ENCODE assay signal across 8 cellular contexts in genomic region chr14:23009939-23010718, GRCh38. TPM values are rescaled to one million over a fixed set of nuclear protein-coding genes. Genes with fewer than 3 reads are reported as not detected.
DNase-seq lines count a peak whose midpoint lies in the region; TF ChIP-seq lines count a peak whose summit lies in the region.

Gene C14orf93 (minus strand): TSS chr14:23010143. CDS start chr14:22999023, 11,120 bp downstream.

- peaks cover 9 to 36% (median 24%) of the 10 kb centered on the region in 4 donors for H3K4me1 ChIP-seq in stomach

- no peaks in the 10 kb centered on the region for H3K27me3 ChIP-seq in stomach

- peak within 1 kb of the TSS; percentile 87 for H3K4me3 Mint-ChIP-seq in neural crest cell

- H3K27ac ChIP-seq in stomach = peak within 1 kb of the TSS; percentile 80 to 90 (median 85)

- 1 to 3% (median 2%) methylated on average over 31 to 40 of the region's 40 CpGs for WGBS in stomach, 5 donors

- peaks cover 2% of the 10 kb centered on the region for H3K9me3 Mint-ChIP-seq in neural crest cell

- intact Hi-C loops in stomach (cut with DNase I; ENCODE audit: low total_unique reads) = no loop called here

- TF ChIP-seq EP300 in stomach (IDR thresholded peaks at IDR 0.05) = no peak

- H3K4me3 ChIP-seq in foreskin fibroblast (ENCODE audit: low read depth in 1 of 2, low read length in 2 of 2) (peak within 1 kb of the TSS; percentile 36 to 60), stomach (peak within 1 kb of the TSS; percentile 46 to 67 (median 52))

- TF ChIP-seq CTCF in foreskin fibroblast (IDR thresholded peaks at IDR 0.05; ENCODE audit: low read depth, low read length) = no peak
- no peak for TF ChIP-seq CTCF in neural crest cell (conservative IDR thresholded peaks at IDR 0.05)
- TF ChIP-seq CTCF in stomach (IDR thresholded peaks at IDR 0.05) = no peak

- no peaks in the 10 kb centered on the region for H3K27me3 Mint-ChIP-seq in neural crest cell (ENCODE audit: low read depth)

- H3K36me3 Mint-ChIP-seq in neural crest cell (ENCODE audit: low read depth) = no peaks in the 10 kb centered on the region

- H3K9me3 ChIP-seq in stomach = no peaks in the 10 kb centered on the region

- H3K36me3 ChIP-seq in stomach = no peaks in the 10 kb centered on the region

- DNase-seq in NCI-H2081 (lab: John Stamatoyannopoulos, UW) (peak; percentile 61 to 79), NCI-H2081 treated with DMSO at 0.1 percent for 48 hours (lab: John Stamatoyannopoulos, UW) (no peak), Kasumi-1 (lab: John Stamatoyannopoulos, UW) (peak; percentile 69 to 71), SHP77 (lab: John Stamatoyannopoulos, UW) (peak; percentile 59 to 89), foreskin fibroblast (peak; percentile 65 to 89), neural crest cell (ENCODE audit: low read depth, low spot score) (peak; percentile 67), stomach (peak; percentile 82)
- peak; percentile 93 for DNase-seq in activated effector memory CD4-positive, alpha-beta T cell treated with anti-CD3 and anti-CD28 coated beads, Interleukin-2, amount 50 U/mL, for 16 hours

- TF ChIP-seq POLR2A in stomach (IDR thresholded peaks at IDR 0.05) = no peak

- peak within 1 kb of the TSS; percentile 95 for H3K27ac Mint-ChIP-seq in neural crest cell (ENCODE audit: unreplicated experiment)

- H3K4me1 Mint-ChIP-seq in neural crest cell = peaks cover 46% of the 10 kb centered on the region

RNA-seq across cellular contexts. Expression of gene C14orf93, which starts in this region (rescaled TPM):
- total RNA-seq in neural crest cell = 11.5 and 13.6 TPM in 2 replicates
- total RNA-seq in stomach = 10 to 100 TPM in 3 of 5 donors, 1 to 10 TPM in 1, not detected in 1; 5.0 to 29.1 (median 20.6) TPM
- polyA plus RNA-seq in stomach = 1 to 10 TPM; 6.8 to 8.6 (median 7.2) TPM
